Comparison of ENCODE assay signal across 10 cellular contexts in the genomic region with DNA sequence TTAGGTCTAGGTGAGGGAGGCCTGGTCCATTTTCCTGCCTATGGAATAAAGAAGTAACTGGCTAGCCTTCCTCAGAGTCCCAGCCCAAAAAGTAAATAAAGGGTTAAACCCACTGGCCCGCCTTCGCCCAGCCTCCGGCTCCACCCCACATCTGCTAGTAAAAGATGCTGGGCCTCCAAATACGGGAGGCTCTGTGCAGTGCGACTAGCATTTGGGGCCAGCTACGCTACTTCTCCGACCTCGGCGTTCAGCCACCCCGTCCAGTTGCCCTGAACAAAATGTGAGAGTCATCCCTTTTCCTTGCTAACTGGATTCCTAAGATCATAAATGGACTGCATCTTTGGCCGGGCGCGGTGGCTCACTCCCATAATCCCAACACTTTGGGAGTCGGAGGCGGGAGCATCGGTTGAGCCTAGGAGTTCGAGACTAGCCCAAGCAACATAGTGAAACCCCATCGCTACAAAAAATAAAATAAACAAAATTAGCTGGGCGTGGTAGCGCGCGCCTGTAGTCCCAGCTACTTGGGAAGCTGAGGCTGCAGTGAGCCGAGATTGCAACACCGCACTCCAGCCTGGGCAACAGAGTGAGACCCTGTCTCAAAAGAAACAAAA. TPM values are rescaled to one million over a fixed set of nuclear protein-coding genes. Genes with fewer than 3 reads are reported as not detected.
A peak's percentile ranks its signal among the peaks of the same experiment; 100 is the strongest.
DNase-seq lines count a peak whose midpoint lies in the region; ATAC-seq and TF ChIP-seq lines count a peak whose summit lies in the region.
"Had no signal": no experiment of that assay in that cellular context is flagged by ENCODE, and none has a peak within 500 bp of the region (broad histone marks: within the 10 kb centered on the region; RNA-seq: fewer than 3 reads in every experiment).

No MANE protein-coding gene starts in this region.

- H3K36me3 ChIP-seq in lung (ENCODE audit: control insufficient read depth in 2 of 2, insufficient read depth in 2 of 2, low read length in 2 of 2) = no peaks in the 10 kb centered on the region

- DNase-seq in DMS79 (lab: John Stamatoyannopoulos, UW) (peak; percentile 60), NCI-H2227 treated with DMSO at 0.1 percent for 48 hours (lab: John Stamatoyannopoulos, UW) (peak; percentile 89), lung (ENCODE audit: low spot score) (peak; percentile 45)
- peak; percentile 74 for DNase-seq in activated CD8-positive, alpha-beta T cell treated with anti-CD3 and anti-CD28 coated beads for 36 hours
- DNase-seq in effector CD8-positive, alpha-beta T cell (lab: John Stamatoyannopoulos, UW) = peak; percentile 19
- DNase-seq in stimulated activated CD8-positive, alpha-beta memory T cell treated with anti-CD3 and anti-CD28 coated beads, Interleukin-4, amount 100 ng/mL, for 24 hours (ENCODE audit: low read depth) = peak; percentile 30

- no peaks in the 10 kb centered on the region for H3K9me3 Mint-ChIP-seq in activated CD8-positive, alpha-beta T cell treated with anti-CD3 and anti-CD28 coated beads for 36 hours
- H3K9me3 Mint-ChIP-seq: IgD-negative memory B cell had no signal

- peak overlapping the region in 1 of 2 donors; percentile 55 for H3K27ac ChIP-seq in lung (ENCODE audit: low read depth in 1 of 2, low read length in 1 of 2)

- H3K4me1 ChIP-seq in lung (ENCODE audit: control insufficient read depth in 2 of 2, insufficient read depth in 2 of 2, low read length in 2 of 2) = peaks cover 0 to 16% of the 10 kb centered on the region in 2 donors

- H3K27me3 Mint-ChIP-seq in activated CD8-positive, alpha-beta T cell treated with anti-CD3 and anti-CD28 coated beads for 36 hours = peaks cover 11% of the 10 kb centered on the region

- peak; percentile 62 for ATAC-seq in activated CD8-positive, alpha-beta T cell treated with anti-CD3 and anti-CD28 coated beads for 36 hours
- peak; percentile 28 for ATAC-seq in lung (ENCODE audit: insufficient read depth, low FRiP score)
- ATAC-seq in GM21723 (IDR thresholded peaks at IDR 0.05; ENCODE audit: unreplicated experiment) = no peak
- no peak for ATAC-seq in esophagus mucosa

- H3K4me1 Mint-ChIP-seq in activated CD8-positive, alpha-beta T cell treated with anti-CD3 and anti-CD28 coated beads for 36 hours (ENCODE audit: low read depth) = peaks cover 12% of the 10 kb centered on the region

- TF ChIP-seq CTCF in activated CD8-positive, alpha-beta T cell treated with anti-CD3 and anti-CD28 coated beads for 36 hours (IDR thresholded peaks at IDR 0.05) = no peak
- TF ChIP-seq CTCF in lung (IDR thresholded peaks at IDR 0.05; ENCODE audit: control extremely low read depth, extremely low read depth) = no peak

- POLR2A ChIA-PET in activated CD8-positive, alpha-beta T cell treated with anti-CD3 and anti-CD28 coated beads for 36 hours (lab: Charles Lee) = interaction anchor here (1.1 to 2.0 kb wide), 2 partner anchors 9 to 18 kb away, joined by 3 to 5 read pairs; no protein-coding TSS in a partner anchor

- H3K9me3 ChIP-seq in lung (ENCODE audit: control insufficient read depth in 2 of 2, insufficient read depth in 1 of 2, low read length in 1 of 2) = no peaks in the 10 kb centered on the region

- no peaks in the 10 kb centered on the region for H3K27me3 ChIP-seq in lung (ENCODE audit: control insufficient read depth, insufficient read depth)

- CTCF ChIA-PET in activated CD8-positive, alpha-beta T cell treated with anti-CD3 and anti-CD28 coated beads for 36 hours (lab: Charles Lee) = interaction anchor here (0.8 to 4.9 kb wide), 13 partner anchors 9 to 133 kb away, joined by 3 to 48 read pairs (median 4); a partner anchor contains a TSS

- H3K27ac Mint-ChIP-seq in activated CD8-positive, alpha-beta T cell treated with anti-CD3 and anti-CD28 coated beads for 36 hours = no peak overlapping the region

- no peaks in the 10 kb centered on the region for H3K36me3 Mint-ChIP-seq in activated CD8-positive, alpha-beta T cell treated with anti-CD3 and anti-CD28 coated beads for 36 hours (ENCODE audit: low read depth)
- H3K36me3 Mint-ChIP-seq: IgD-negative memory B cell had no signal

- WGBS in lung, 2 donors = 24 to 28% methylated on average over 24 of the region's 24 CpGs

- peak overlapping the region; percentile 1 for H3K4me3 Mint-ChIP-seq in activated CD8-positive, alpha-beta T cell treated with anti-CD3 and anti-CD28 coated beads for 36 hours

- H3K4me3 ChIP-seq in lung = no peak overlapping the region

- intact Hi-C loops in activated CD8-positive, alpha-beta T cell treated with anti-CD3 and anti-CD28 coated beads for 36 hours (cut with micrococcal nuclease) = no loop called here

RNA-seq across cellular contexts. Expression of a gene that starts 0.9 kb away (rescaled TPM):
- total RNA-seq in activated CD8-positive, alpha-beta T cell treated with anti-CD3 and anti-CD28 coated beads for 36 hours = 1 to 10 TPM; 6.0 TPM
- total RNA-seq in lung = 1 to 10 TPM; 1.1 to 1.3 TPM
- polyA plus RNA-seq in lung = under 1 TPM; 0.24 to 0.25 TPM
- 0.32 TPM for total RNA-seq in esophagus mucosa

RNA-seq across cellular contexts. Expression of a gene that starts 34.1 kb away (rescaled TPM):
- total RNA-seq in activated CD8-positive, alpha-beta T cell treated with anti-CD3 and anti-CD28 coated beads for 36 hours = not detected
- total RNA-seq in lung (not detected), esophagus mucosa (not detected)
- polyA plus RNA-seq in lung = not detected
- total RNA-seq: subcutaneous adipose tissue had no signal
- polyA plus RNA-seq: IgD-negative memory B cell had no signal

RNA-seq across cellular contexts. Expression of a gene that starts 45.5 kb away (rescaled TPM):
- under 1 TPM in 1 of 2 experiments, not detected in 1; 0.29 TPM for total RNA-seq in activated CD8-positive, alpha-beta T cell treated with anti-CD3 and anti-CD28 coated beads for 36 hours
- total RNA-seq in lung (under 1 TPM in 1 of 2 donors, not detected in 1; 0.25 TPM), esophagus mucosa (not detected)
- polyA plus RNA-seq in lung = under 1 TPM in 1 of 2 donors, not detected in 1; 0.05 TPM
- total RNA-seq: subcutaneous adipose tissue had no signal
- polyA plus RNA-seq: IgD-negative memory B cell had no signal

Comparison
In these comparisons a context has a peak if more than half of its experiments do, and no peak if none do; other contexts are left out.
1. DNase-seq: peak in every context shown above with its lines; median percentile 89 in NCI-H2227 treated with DMSO at 0.1 percent for 48 hours; 74 in activated CD8-positive, alpha-beta T cell treated with anti-CD3 and anti-CD28 coated beads for 36 hours; 60 in DMS79; 45 in lung; 30 in stimulated activated CD8-positive, alpha-beta memory T cell treated with anti-CD3 and anti-CD28 coated beads, Interleukin-4, amount 100 ng/mL, for 24 hours; 19 in effector CD8-positive, alpha-beta T cell.
2. ATAC-seq: peak in activated CD8-positive, alpha-beta T cell treated with anti-CD3 and anti-CD28 coated beads for 36 hours (single experiment) and lung (single experiment); none in GM21723 (single experiment) and esophagus mucosa (single experiment).